14 cellular contexts compared by ENCODE assay signal in the genomic region with DNA sequence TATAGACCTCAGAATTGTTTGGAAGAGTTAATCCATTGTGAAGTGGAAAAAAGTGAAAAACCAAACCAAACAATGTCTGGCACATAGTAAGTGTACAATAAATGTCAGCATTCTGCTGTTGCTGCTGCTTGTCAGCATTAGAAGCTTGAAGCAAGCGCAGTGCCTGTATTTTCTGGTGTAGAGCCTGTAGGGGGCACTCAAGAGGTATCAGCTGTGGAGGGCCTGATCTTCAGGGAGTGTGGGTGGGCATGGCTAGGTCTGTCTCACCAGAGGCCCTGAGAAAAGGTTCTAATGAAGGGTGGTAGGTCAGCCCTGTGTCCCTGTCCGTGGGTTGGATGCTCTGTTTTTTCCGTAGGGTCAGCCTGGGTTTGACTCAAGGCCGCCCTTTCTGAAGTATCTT. TPM values are rescaled to one million over a fixed set of nuclear protein-coding genes. Genes with fewer than 3 reads are reported as not detected.
A peak's percentile ranks its signal among the peaks of the same experiment; 100 is the strongest.
DNase-seq lines count a peak whose midpoint lies in the region; ATAC-seq and TF ChIP-seq lines count a peak whose summit lies in the region.
"Had no signal": no experiment of that assay in that cellular context is flagged by ENCODE, and none has a peak within 500 bp of the region (broad histone marks: within the 10 kb centered on the region; RNA-seq: fewer than 3 reads in every experiment).

No MANE protein-coding gene starts in this region.

- no peak for TF ChIP-seq POLR2A in esophagus squamous epithelium (IDR thresholded peaks at IDR 0.05)

- no peak overlapping the region for H3K4me3 ChIP-seq in GM12865 (ENCODE audit: low read depth, low read length)
- H3K4me3 ChIP-seq in fibroblast of pulmonary artery (replicated peaks; ENCODE audit: low read depth, low read length), result no peak overlapping the region
- H3K4me3 ChIP-seq in esophagus squamous epithelium, result no peak overlapping the region

- intact Hi-C loops in esophagus squamous epithelium (cut with DNase I), result no loop called here

- DNase-seq in GM12865 (ENCODE audit: low read depth), result peak; percentile 12
- peak; percentile 27 for DNase-seq in NAMALWA (ENCODE audit: low spot score)
- no peak for DNase-seq in fibroblast of pulmonary artery (ENCODE audit: low read depth)
- no peak for DNase-seq in progenitor cell of endocrine pancreas (ENCODE audit: low spot score, unreplicated experiment)
- DNase-seq in esophagus squamous epithelium (lab: John Stamatoyannopoulos, UW), result no peak
- no peak for DNase-seq in AG08395 (ENCODE audit: low spot score)
- DNase-seq: activated CD4-positive, alpha-beta memory T cell treated with anti-CD3 and anti-CD28 coated beads for 36 hours; activated naive CD4-positive, alpha-beta T cell treated with Interleukin-2 at 50 U/mL for 16 hours; COR-L47; cortex of kidney had no signal

- TF ChIP-seq CTCF in GM12865 (IDR thresholded peaks at IDR 0.05; ENCODE audit: insufficient read depth, low read depth, low read length, missing control alignments) (peak; percentile 24), fibroblast of pulmonary artery (IDR thresholded peaks at IDR 0.05; ENCODE audit: low read length, missing control alignments) (peak; percentile 6), progenitor cell of endocrine pancreas (IDR thresholded peaks at IDR 0.05; ENCODE audit: unreplicated experiment) (peak; percentile 38), esophagus squamous epithelium (IDR thresholded peaks at IDR 0.05) (no peak)

- H3K36me3 ChIP-seq in esophagus squamous epithelium, result no peaks in the 10 kb centered on the region

- H3K9me3 Mint-ChIP-seq in progenitor cell of endocrine pancreas (ENCODE audit: low read depth), result no peaks in the 10 kb centered on the region

- H3K27me3 Mint-ChIP-seq in progenitor cell of endocrine pancreas, result peaks cover 45% of the 10 kb centered on the region

- no peaks in the 10 kb centered on the region for H3K36me3 Mint-ChIP-seq in progenitor cell of endocrine pancreas (ENCODE audit: insufficient read depth)
- H3K36me3 Mint-ChIP-seq: activated CD4-positive, alpha-beta memory T cell treated with anti-CD3 and anti-CD28 coated beads for 36 hours had no signal

- H3K9me3 ChIP-seq in esophagus squamous epithelium, result no peaks in the 10 kb centered on the region

- peaks cover 4 to 36% (median 7%) of the 10 kb centered on the region in 3 donors for H3K4me1 ChIP-seq in esophagus squamous epithelium

- H3K27ac ChIP-seq in esophagus squamous epithelium, result no peak overlapping the region

- WGBS in esophagus squamous epithelium, 2 donors, result 83 to 85% methylated on average over 3 to 4 of the region's 4 CpGs

- H3K4me1 Mint-ChIP-seq in progenitor cell of endocrine pancreas (ENCODE audit: low read depth), result peaks cover 12% of the 10 kb centered on the region

- ATAC-seq in HG02798 (IDR thresholded peaks at IDR 0.05; ENCODE audit: poor library complexity, unreplicated experiment) (no peak), GM19395 (IDR thresholded peaks at IDR 0.05; ENCODE audit: unreplicated experiment) (no peak)

- no peak overlapping the region for H3K4me3 Mint-ChIP-seq in progenitor cell of endocrine pancreas (ENCODE audit: low read depth)
- H3K4me3 Mint-ChIP-seq: activated CD4-positive, alpha-beta memory T cell treated with anti-CD3 and anti-CD28 coated beads for 36 hours had no signal

- no peak overlapping the region for H3K27ac Mint-ChIP-seq in progenitor cell of endocrine pancreas
- H3K27ac Mint-ChIP-seq: activated CD4-positive, alpha-beta memory T cell treated with anti-CD3 and anti-CD28 coated beads for 36 hours had no signal

- H3K27me3 ChIP-seq in esophagus squamous epithelium, result peaks cover 0 to 51% (median 6%) of the 10 kb centered on the region in 4 donors

RNA-seq across cellular contexts. Expression of a gene that starts 3.6 kb away (rescaled TPM):
- total RNA-seq in progenitor cell of endocrine pancreas, result 0.24 and 0.38 TPM in 2 replicates
- 1 to 10 TPM in 2 of 4 donors, under 1 TPM in 2; 0.11 to 3.2 (median 0.79) TPM for total RNA-seq in esophagus squamous epithelium
- total RNA-seq: activated CD4-positive, alpha-beta memory T cell treated with anti-CD3 and anti-CD28 coated beads for 36 hours; HT-29; T-helper 1 cell treated with Interleukin-12 subunit alpha and Interleukin-12 subunit beta and Interleukin-4 antibody, amounts not matched to agents 30 ng/mL and 1 ng/mL, for 36 hours had no signal

Comparison
In these comparisons a context has a peak if more than half of its experiments do, and no peak if none do; other contexts are left out.
1. DNase-seq: peak in GM12865 (single experiment) and NAMALWA (single experiment); none in fibroblast of pulmonary artery (single experiment), progenitor cell of endocrine pancreas (single experiment), esophagus squamous epithelium (single experiment) and AG08395 (single experiment).
2. CTCF ChIP-seq: peak in GM12865 (single experiment), fibroblast of pulmonary artery (single experiment) and progenitor cell of endocrine pancreas (single experiment); none in esophagus squamous epithelium (0 of 6).